13 cellular contexts compared by ENCODE assay signal in the genomic region with DNA sequence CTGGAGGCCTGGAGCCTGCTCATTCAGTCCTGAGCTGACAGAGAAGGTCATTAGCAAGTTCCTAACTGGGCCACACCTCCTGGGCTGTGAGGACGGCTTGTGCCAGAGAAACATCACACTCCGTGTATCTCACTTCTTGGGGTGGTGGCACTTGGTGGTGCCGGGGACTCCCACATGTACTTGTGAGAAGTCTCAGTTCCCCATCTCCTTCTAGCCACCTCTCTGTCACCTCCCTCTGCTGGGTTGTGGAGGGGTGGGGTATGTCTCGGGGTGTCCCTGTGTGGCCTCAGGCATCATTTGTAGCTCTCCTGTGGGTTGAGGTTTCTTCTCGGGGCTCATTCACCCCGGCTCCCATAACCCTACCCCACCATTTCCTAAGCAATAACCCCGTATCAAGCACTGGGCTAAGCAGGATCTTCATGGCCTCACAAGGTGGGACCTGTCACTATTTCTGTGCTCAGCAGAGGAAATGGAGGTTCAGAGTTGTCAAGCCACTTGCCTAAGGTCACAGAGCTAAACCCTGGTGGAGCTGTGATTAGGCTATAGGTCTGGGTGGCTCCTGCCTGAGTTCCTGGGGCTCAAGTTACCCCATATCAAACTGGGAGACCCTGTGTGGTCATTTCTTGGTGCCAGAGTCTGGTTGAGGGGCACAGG.
A peak's percentile ranks its signal among the peaks of the same experiment; 100 is the strongest.
DNase-seq lines count a peak whose midpoint lies in the region; ATAC-seq, FAIRE-seq and TF ChIP-seq lines count a peak whose summit lies in the region.
"Had no signal": no experiment of that assay in that cellular context is flagged by ENCODE, and none has a peak within 500 bp of the region (broad histone marks: within the 10 kb centered on the region; RNA-seq: fewer than 3 reads in every experiment).

No MANE protein-coding gene starts in this region.

- TF ChIP-seq RAD21 in HepG2 (CRISPR knock-in tag; IDR thresholded peaks at IDR 0.05): no peak

- TF ChIP-seq CTCF in HepG2 (CRISPR knock-in tag; IDR thresholded peaks at IDR 0.05): no peak

- POLR2A ChIA-PET in HepG2 (lab: Yijun Ruan, JAX): no interaction called here

- CTCF ChIA-PET in HepG2 (lab: Yijun Ruan, JAX; ENCODE audit: low intra/inter-chr PET ratio, low total read pairs): no interaction called here

- H3K27ac ChIP-seq in HepG2 (ENCODE audit: extremely low read length, insufficient read depth, low read length): no peak overlapping the region
- H3K27ac ChIP-seq: SK-N-MC had no signal

- no peak overlapping the region for H3K4me3 ChIP-seq in HepG2 (replicated peaks in 1 of 3; ENCODE audit: insufficient read depth in 1 of 3, low read depth in 2 of 3, low read length in 3 of 3)
- H3K4me3 ChIP-seq: lung, SK-N-MC had no signal

- TF ChIP-seq EP300 in HepG2 (IDR thresholded peaks at IDR 0.05; ENCODE audit: low read depth in 2 of 2, low read length in 2 of 2): no peak
- no peak for TF ChIP-seq EP300 in HepG2 (CRISPR knock-in tag; IDR thresholded peaks at IDR 0.05; ENCODE audit: borderline replicate concordance)

- no peak overlapping the region for H3K9ac ChIP-seq in HepG2 (ENCODE audit: insufficient read depth, low read depth, low read length)

- H3K4me1 ChIP-seq in HepG2 (ENCODE audit: insufficient read depth, low read length): 0 out of 2 replicates have a peak, but pooled peaks cover 5% of the 10 kb centered on the region

- H3K4me2 ChIP-seq in HepG2 (ENCODE audit: low read depth, low read length): no peak overlapping the region

- H3K27me3 ChIP-seq in HepG2 (ENCODE audit: control insufficient read depth in 1 of 2, insufficient read depth in 2 of 2, low read length in 2 of 2): peaks cover 6 to 40% of the 10 kb centered on the region in 2 experiments; a peak in 3 of 5 replicates

- no peak for FAIRE-seq in HepG2 (lab: Jason Lieb, UNC)

- H4K20me1 ChIP-seq in HepG2 (ENCODE audit: insufficient read depth, low read length): no peaks in the 10 kb centered on the region

- no peak overlapping the region for H2AFZ ChIP-seq in HepG2 (ENCODE audit: low read length)

- 0% methylated on average over 3 of the region's 7 CpGs for WGBS in HepG2 (ENCODE audit: low lambda C conversion rate)

- TF ChIP-seq POLR2A in HepG2 (IDR thresholded peaks at IDR 0.05; ENCODE audit: insufficient read depth in 1 of 2, low read depth in 2 of 2, low read length in 2 of 2): no peak

- no TSS peak for BruUV-seq in HepG2 (replicated peaks; lab: Mats Ljungman, UMichigan)

- peak; percentile 93 for ATAC-seq in GM18511 (IDR thresholded peaks at IDR 0.05; ENCODE audit: unreplicated experiment)
- ATAC-seq in GM21447 (IDR thresholded peaks at IDR 0.05; ENCODE audit: unreplicated experiment): peak; percentile 94
- ATAC-seq in HG03097 (IDR thresholded peaks at IDR 0.05; ENCODE audit: low FRiP score, unreplicated experiment): peak; percentile 64
- no peak for ATAC-seq in HepG2
- ATAC-seq: CD8-positive, alpha-beta T cell; stimulated activated naive CD8-positive, alpha-beta T cell treated with anti-CD3 and anti-CD28 coated beads, Interleukin-15, Interleukin-2, amounts not matched to agents 100 U/mL and 50 U/mL, for 24 hours had no signal

- DNase-seq in HepG2 (ENCODE audit: low spot score): no peak
- DNase-seq in GDM1 (lab: John Stamatoyannopoulos, UW): no peak
- DNase-seq in NCI-H510A treated with DMSO at 0.1 percent for 48 hours (lab: John Stamatoyannopoulos, UW): no peak
- no peak for DNase-seq in CD1c-positive myeloid dendritic cell (ENCODE audit: extremely low spot score)
- DNase-seq in activated CD8-positive, alpha-beta memory T cell treated with anti-CD3 and anti-CD28 coated beads, Interleukin-2, amount 50 U/mL, for 4 hours: no peak
- DNase-seq: KG1; stimulated activated naive CD8-positive, alpha-beta T cell treated with anti-CD3 and anti-CD28 coated beads, Interleukin-15, Interleukin-2, amounts not matched to agents 100 U/mL and 50 U/mL, for 24 hours had no signal

- intact Hi-C loops in HepG2 (cut with micrococcal nuclease; ENCODE audit: unreplicated experiment): no loop called here

- no peaks in the 10 kb centered on the region for H3K79me2 ChIP-seq in HepG2 (ENCODE audit: insufficient read depth, low read length)

- in situ Hi-C loops in HepG2 (cut with HindIII; ENCODE audit: extremely low pct_ligation_motif_present, low pct_unique_long_range_greater_than_20kb): no loop called here

- no peaks in the 10 kb centered on the region for H3K36me3 ChIP-seq in HepG2 (replicated peaks in 1 of 2; ENCODE audit: control insufficient read depth in 1 of 2, insufficient read depth in 2 of 2, low read length in 2 of 2)

- H3K9me3 ChIP-seq in HepG2 (ENCODE audit: low read length): no peaks in the 10 kb centered on the region

TF ChIP-seq in HepG2, 621 proteins besides CTCF, POLR2A, EP300 and RAD21:
- TF ChIP-seq RBAK (CRISPR knock-in tag; IDR thresholded peaks at IDR 0.05) (no peak), ZNF138 (CRISPR knock-in tag; IDR thresholded peaks at IDR 0.05; ENCODE audit: low read depth) (no peak), ZNF414 (CRISPR knock-in tag; IDR thresholded peaks at IDR 0.05) (no peak), ZNF768 (CRISPR knock-in tag; IDR thresholded peaks at IDR 0.05) (peak; percentile 64; the same call in 1 of the 2 replicates)
